Comparison of ENCODE assay signal across 1 cellular context in genomic region chr9:95190413-95190812, GRCh38.
TF ChIP-seq lines count a peak whose summit lies in the region.

No MANE protein-coding gene starts in this region.

TF ChIP-seq in HEK293, 187 proteins besides CTCF, POLR2A, EP300 and RAD21 (continued from another document):
- TF ChIP-seq PATZ1 (tag by site-specific recombination; IDR thresholded peaks at IDR 0.05) = no peak
- TF ChIP-seq ZBTB8A (tag by site-specific recombination; IDR thresholded peaks at IDR 0.05) = no peak
- no peak for TF ChIP-seq MZF1 (tag by site-specific recombination; IDR thresholded peaks at IDR 0.05; ENCODE audit: borderline replicate concordance)
